ENCODE assay signal across 8 cellular contexts in genomic region chr2:99337164-99337930, GRCh38. TPM values are rescaled to one million over a fixed set of nuclear protein-coding genes. Genes with fewer than 3 reads are reported as not detected.
A peak's percentile ranks its signal among the peaks of the same experiment; 100 is the strongest.
DNase-seq lines count a peak whose midpoint lies in the region; ATAC-seq and TF ChIP-seq lines count a peak whose summit lies in the region.

TSS of gene EIF5B (plus strand) at chr2:99337389. CDS start at chr2:99337555, 166 bp downstream.

- no peaks in the 10 kb centered on the region for H3K9me3 Mint-ChIP-seq in activated CD4-positive, alpha-beta memory T cell treated with anti-CD3 and anti-CD28 coated beads for 36 hours

- H3K4me1 Mint-ChIP-seq in activated CD4-positive, alpha-beta memory T cell treated with anti-CD3 and anti-CD28 coated beads for 36 hours (ENCODE audit: low read depth): peaks cover 55% of the 10 kb centered on the region

- intact Hi-C loops in activated CD4-positive, alpha-beta memory T cell treated with anti-CD3 and anti-CD28 coated beads for 36 hours (cut with micrococcal nuclease): loop anchor here (2.0 to 10.0 kb wide), 3 partner anchors 39 to 1247 kb away; partner anchors contain the start of gene MGAT4A
- intact Hi-C loops in lower leg skin (cut with DNase I; ENCODE audit: low total_unique reads): no loop called here

- peak within 1 kb of the TSS; percentile 77 for H3K4me3 ChIP-seq in lower leg skin (ENCODE audit: low read depth, poor library complexity, severe bottlenecking)

- H3K27ac Mint-ChIP-seq in activated CD4-positive, alpha-beta memory T cell treated with anti-CD3 and anti-CD28 coated beads for 36 hours: no peak within 1 kb of the TSS

- H3K4me3 Mint-ChIP-seq in activated CD4-positive, alpha-beta memory T cell treated with anti-CD3 and anti-CD28 coated beads for 36 hours: no peak within 1 kb of the TSS

- CTCF ChIA-PET in activated CD4-positive, alpha-beta memory T cell treated with anti-CD3 and anti-CD28 coated beads for 36 hours (lab: Charles Lee): interaction anchor here (0.6 to 3.1 kb wide), 6 partner anchors 10 to 417 kb away, joined by 3 to 18 read pairs (median 5); partner anchors contain the start of genes MITD1, MRPL30 and REV1

- peak in 1 of 3 donors; percentile 41 for TF ChIP-seq CTCF in lower leg skin (IDR thresholded peaks at IDR 0.05)

- POLR2A ChIA-PET in activated CD4-positive, alpha-beta memory T cell treated with anti-CD3 and anti-CD28 coated beads for 36 hours (lab: Charles Lee): interaction anchor here (0.6 to 1.7 kb wide), 10 partner anchors 11 to 482 kb away, joined by 3 to 10 read pairs (median 4); partner anchors contain the start of genes C2orf15, LIPT1 and TSGA10

- no peaks in the 10 kb centered on the region for H3K27me3 Mint-ChIP-seq in activated CD4-positive, alpha-beta memory T cell treated with anti-CD3 and anti-CD28 coated beads for 36 hours

- 0 to 1% methylated on average over 66 to 75 of the region's 80 CpGs for whole genome bisulfite sequencing in lower leg skin, 2 donors

- DNase-seq in CMK (ENCODE audit: low read depth) (peak; percentile 82), HK-2 (ENCODE audit: unreplicated experiment) (peak; percentile 96), NCI-H82 (lab: John Stamatoyannopoulos, UW) (peak; percentile 99), ecto neural progenitor cell (ENCODE audit: low spot score) (peak; percentile 96), lower leg skin (ENCODE audit: low spot score in 2 of 2) (peak; percentile 95 to 99)
- DNase-seq in activated CD4-positive, alpha-beta memory T cell treated with anti-CD3 and anti-CD28 coated beads for 36 hours: peak; percentile 95
- DNase-seq in stimulated activated CD4-positive, alpha-beta T cell treated with anti-CD3 and anti-CD28 coated beads, Interleukin-4, amount 100 ng/mL, for 4 hours: peak; percentile 91 to 93

- peaks cover 11% of the 10 kb centered on the region for H3K36me3 Mint-ChIP-seq in activated CD4-positive, alpha-beta memory T cell treated with anti-CD3 and anti-CD28 coated beads for 36 hours

- TF ChIP-seq POLR2A in lower leg skin (IDR thresholded peaks at IDR 0.05): no peak

- ATAC-seq in GM19455 (IDR thresholded peaks at IDR 0.05; ENCODE audit: unreplicated experiment): peak; percentile 57

RNA-seq across cellular contexts. Expression of gene EIF5B, which starts in this region (rescaled TPM):
- 10 to 100 TPM; 69.7 to 72.0 TPM for total RNA-seq in activated CD4-positive, alpha-beta memory T cell treated with anti-CD3 and anti-CD28 coated beads for 36 hours
- 10 to 100 TPM; 25.4 to 30.7 (median 29.0) TPM for total RNA-seq in lower leg skin

Comparison
In these comparisons a context has a peak if more than half of its experiments do, and no peak if none do; other contexts are left out.
1. Peak in every context shown above with its lines: DNase-seq, ATAC-seq and H3K4me3 ChIP-seq.